8 cellular contexts compared by ENCODE assay signal in genomic region chr6:13614126-13614925, GRCh38. TPM values are rescaled to one million over a fixed set of nuclear protein-coding genes. Genes with fewer than 3 reads are reported as not detected.
DNase-seq lines count a peak whose midpoint lies in the region; ATAC-seq and TF ChIP-seq lines count a peak whose summit lies in the region.

No MANE protein-coding gene starts in this region.

- H3K9me3 ChIP-seq in SJSA1 (replicated peaks) (no peaks in the 10 kb centered on the region), right lobe of liver (no peaks in the 10 kb centered on the region), stomach (no peaks in the 10 kb centered on the region)

- peak; percentile 18 for ATAC-seq in GM21381 (IDR thresholded peaks at IDR 0.05; ENCODE audit: unreplicated experiment)
- ATAC-seq in right lobe of liver = peak; percentile 59 to 73 (median 64)

- H3K36me3 Mint-ChIP-seq in dendritic cell treated with granulocyte-macrophage colony-stimulating factor and Interleukin-4, amounts not matched to agents 40 ng/mL and 50 ng/mL, for 4 days (ENCODE audit: low read depth) = peaks cover 42% of the 10 kb centered on the region

- H3K27ac ChIP-seq in HL-60 (replicated peaks) = peak overlapping the region; percentile 90
- H3K27ac ChIP-seq in SJSA1 = peak overlapping the region; percentile 74
- H3K27ac ChIP-seq in right lobe of liver = peak overlapping the region; percentile 68 to 78 (median 77)
- H3K27ac ChIP-seq in stomach = peak overlapping the region; percentile 83 to 93 (median 91)

- H3K27me3 ChIP-seq in HL-60 (ENCODE audit: insufficient read depth, poor library complexity, severe bottlenecking) (no peaks in the 10 kb centered on the region), SJSA1 (replicated peaks) (no peaks in the 10 kb centered on the region), right lobe of liver (no peaks in the 10 kb centered on the region), stomach (no peaks in the 10 kb centered on the region)

- TF ChIP-seq POLR2A in right lobe of liver (IDR thresholded peaks at IDR 0.05) = no peak
- no peak for TF ChIP-seq POLR2A in stomach (IDR thresholded peaks at IDR 0.05)

- H3K4me3 ChIP-seq in HL-60 (replicated peaks; ENCODE audit: insufficient read depth, low read length) (peak overlapping the region; percentile 93), SJSA1 (peak overlapping the region; percentile 82), right lobe of liver (peak overlapping the region; percentile 84 to 93 (median 92)), stomach (peak overlapping the region; percentile 67 to 88 (median 86))

- H3K9me3 Mint-ChIP-seq in dendritic cell treated with granulocyte-macrophage colony-stimulating factor and Interleukin-4, amounts not matched to agents 40 ng/mL and 50 ng/mL, for 4 days = no peaks in the 10 kb centered on the region

- H3K36me3 ChIP-seq in SJSA1 = peaks cover 32% of the 10 kb centered on the region
- H3K36me3 ChIP-seq in right lobe of liver = peaks cover 0 to 19% (median 10%) of the 10 kb centered on the region in 4 donors
- peaks cover 9 to 31% (median 24%) of the 10 kb centered on the region in 4 donors for H3K36me3 ChIP-seq in stomach

- H3K27ac Mint-ChIP-seq in dendritic cell treated with granulocyte-macrophage colony-stimulating factor and Interleukin-4, amounts not matched to agents 40 ng/mL and 50 ng/mL, for 4 days = peak overlapping the region; percentile 97

- TF ChIP-seq CTCF in HL-60 (IDR thresholded peaks at IDR 0.05; ENCODE audit: insufficient read depth, low read length) (no peak), right lobe of liver (IDR thresholded peaks at IDR 0.05) (no peak), stomach (IDR thresholded peaks at IDR 0.05) (no peak)

- H3K4me3 Mint-ChIP-seq in dendritic cell treated with granulocyte-macrophage colony-stimulating factor and Interleukin-4, amounts not matched to agents 40 ng/mL and 50 ng/mL, for 4 days = peak overlapping the region; percentile 96

- intact Hi-C loops in dendritic cell treated with granulocyte-macrophage colony-stimulating factor and Interleukin-4, amounts not matched to agents 40 ng/mL and 50 ng/mL, for 4 days (cut with micrococcal nuclease) = loop anchor here (2.0 kb wide), 1 partner anchor 40 kb away; the partner anchor contains the start of gene SIRT5
- intact Hi-C loops in right lobe of liver (cut with DNase I) (no loop called here), stomach (cut with DNase I; ENCODE audit: low total_unique reads) (no loop called here)

- peaks cover 17% of the 10 kb centered on the region for H3K4me1 ChIP-seq in SJSA1 (replicated peaks)
- peaks cover 0 to 9% (median 2%) of the 10 kb centered on the region in 4 donors for H3K4me1 ChIP-seq in right lobe of liver
- H3K4me1 ChIP-seq in stomach = peaks cover 19 to 38% (median 31%) of the 10 kb centered on the region in 4 donors

- peaks cover 42% of the 10 kb centered on the region for H3K4me1 Mint-ChIP-seq in dendritic cell treated with granulocyte-macrophage colony-stimulating factor and Interleukin-4, amounts not matched to agents 40 ng/mL and 50 ng/mL, for 4 days (ENCODE audit: low read depth)

- DNase-seq in DMS53 treated with DMSO at 0.1 percent for 48 hours (lab: John Stamatoyannopoulos, UW; ENCODE audit: unreplicated experiment) (peak; percentile 31), HL-60 (ENCODE audit: low read depth in 1 of 2, low spot score in 1 of 2) (peak in 1 of 2 experiments; percentile 30), SJSA1 (ENCODE audit: low read depth in 1 of 2, low spot score in 2 of 2) (peak in 1 of 2 experiments; percentile 59), right lobe of liver (peak; percentile 69 to 76 (median 71)), stomach (peak; percentile 50), NOMO-1 (lab: John Stamatoyannopoulos, UW; ENCODE audit: unreplicated experiment in 2 of 2) (no peak)

- H3K27me3 Mint-ChIP-seq in dendritic cell treated with granulocyte-macrophage colony-stimulating factor and Interleukin-4, amounts not matched to agents 40 ng/mL and 50 ng/mL, for 4 days = no peaks in the 10 kb centered on the region

- no peak for TF ChIP-seq EP300 in stomach (IDR thresholded peaks at IDR 0.05)

- 18% methylated on average over 10 of the region's 38 CpGs for WGBS in right lobe of liver (ENCODE audit: insufficient coverage, low coverage, low lambda C conversion rate, missing lambda C conversion rate)
- 4 to 14% (median 4%) methylated on average over 13 to 38 of the region's 38 CpGs for WGBS in stomach, 5 donors

RNA-seq across cellular contexts. Expression of gene NOL7, which starts 0.8 kb away (rescaled TPM):
- total RNA-seq in SJSA1 (2014; rRNA removed; shearing (Covaris generic)) = 168 and 354 TPM in 2 replicates
- total RNA-seq in right lobe of liver = 10 to 100 TPM; 12.9 to 68.2 (median 25.1) TPM
- 100 to 1,000 TPM in 1 of 5 donors, 10 to 100 TPM in 4; 18.1 to 147 (median 67.9) TPM for total RNA-seq in stomach
- polyA plus RNA-seq in stomach = 10 to 100 TPM; 50.8 to 68.7 (median 57.3) TPM

RNA-seq across cellular contexts. Expression of gene SIRT5, which starts 39.9 kb away (rescaled TPM):
- total RNA-seq in SJSA1 (2014; rRNA removed; shearing (Covaris generic)) = 2.0 and 5.1 TPM in 2 replicates
- 10 to 100 TPM in 4 of 6 experiments, 1 to 10 TPM in 2; 9.3 to 28.3 (median 15.5) TPM for total RNA-seq in right lobe of liver
- 10 to 100 TPM in 1 of 5 donors, 1 to 10 TPM in 4; 1.8 to 10.3 (median 5.1) TPM for total RNA-seq in stomach
- 1 to 10 TPM; 4.1 to 6.9 (median 4.3) TPM for polyA plus RNA-seq in stomach

Comparison
In these comparisons a context has a peak if more than half of its experiments do, and no peak if none do; other contexts are left out.
1. DNase-seq: peak in DMS53 treated with DMSO at 0.1 percent for 48 hours (single experiment), right lobe of liver (3 of 3) and stomach (single experiment); none in NOMO-1 (0 of 2).
2. Peak in every context shown above with its lines, with median percentiles within 50 percentile points of each other: H3K27ac ChIP-seq and H3K4me3 ChIP-seq.